1 cellular context compared by ENCODE assay signal in the genomic region with DNA sequence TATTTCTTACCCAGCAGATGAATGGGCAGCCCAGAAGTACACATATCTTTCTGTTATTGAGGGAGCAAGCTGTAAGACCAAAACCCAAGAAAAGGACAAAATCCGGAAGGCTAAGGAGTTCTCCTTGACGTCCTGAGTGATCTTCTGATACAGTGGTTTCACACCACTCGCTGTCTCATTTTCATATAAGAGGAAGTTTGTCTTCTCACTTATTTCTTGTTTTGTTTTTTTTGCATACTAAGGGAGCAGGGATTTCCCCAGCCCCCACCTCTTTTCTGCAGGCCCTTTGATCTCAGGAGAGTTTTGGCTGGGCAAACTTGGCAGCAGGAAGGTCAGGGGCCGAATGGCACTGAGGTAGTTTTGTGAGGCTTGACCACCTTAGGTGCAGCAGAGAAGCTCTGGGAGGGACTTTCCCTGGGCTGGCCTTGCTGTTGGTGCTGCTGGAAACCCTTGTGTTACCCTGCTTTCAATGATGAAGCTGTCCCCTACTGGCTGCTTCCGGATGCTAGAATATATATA.
TF ChIP-seq lines count a peak whose summit lies in the region.

No MANE protein-coding gene starts in this region.

TF ChIP-seq in SK-N-SH, 30 proteins besides CTCF, POLR2A, EP300 and RAD21 (continued from another document):
- TF ChIP-seq, protein P1, sequence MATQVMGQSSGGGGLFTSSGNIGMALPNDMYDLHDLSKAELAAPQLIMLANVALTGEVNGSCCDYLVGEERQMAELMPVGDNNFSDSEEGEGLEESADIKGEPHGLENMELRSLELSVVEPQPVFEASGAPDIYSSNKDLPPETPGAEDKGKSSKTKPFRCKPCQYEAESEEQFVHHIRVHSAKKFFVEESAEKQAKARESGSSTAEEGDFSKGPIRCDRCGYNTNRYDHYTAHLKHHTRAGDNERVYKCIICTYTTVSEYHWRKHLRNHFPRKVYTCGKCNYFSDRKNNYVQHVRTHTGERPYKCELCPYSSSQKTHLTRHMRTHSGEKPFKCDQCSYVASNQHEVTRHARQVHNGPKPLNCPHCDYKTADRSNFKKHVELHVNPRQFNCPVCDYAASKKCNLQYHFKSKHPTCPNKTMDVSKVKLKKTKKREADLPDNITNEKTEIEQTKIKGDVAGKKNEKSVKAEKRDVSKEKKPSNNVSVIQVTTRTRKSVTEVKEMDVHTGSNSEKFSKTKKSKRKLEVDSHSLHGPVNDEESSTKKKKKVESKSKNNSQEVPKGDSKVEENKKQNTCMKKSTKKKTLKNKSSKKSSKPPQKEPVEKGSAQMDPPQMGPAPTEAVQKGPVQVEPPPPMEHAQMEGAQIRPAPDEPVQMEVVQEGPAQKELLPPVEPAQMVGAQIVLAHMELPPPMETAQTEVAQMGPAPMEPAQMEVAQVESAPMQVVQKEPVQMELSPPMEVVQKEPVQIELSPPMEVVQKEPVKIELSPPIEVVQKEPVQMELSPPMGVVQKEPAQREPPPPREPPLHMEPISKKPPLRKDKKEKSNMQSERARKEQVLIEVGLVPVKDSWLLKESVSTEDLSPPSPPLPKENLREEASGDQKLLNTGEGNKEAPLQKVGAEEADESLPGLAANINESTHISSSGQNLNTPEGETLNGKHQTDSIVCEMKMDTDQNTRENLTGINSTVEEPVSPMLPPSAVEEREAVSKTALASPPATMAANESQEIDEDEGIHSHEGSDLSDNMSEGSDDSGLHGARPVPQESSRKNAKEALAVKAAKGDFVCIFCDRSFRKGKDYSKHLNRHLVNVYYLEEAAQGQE (IDR thresholded peaks at IDR 0.05; ENCODE audit: low read depth, low read length), result no peak
- TF ChIP-seq JUND (IDR thresholded peaks at IDR 0.05), result no peak
- no peak for TF ChIP-seq ELF1 (IDR thresholded peaks at IDR 0.05)
- no peak for TF ChIP-seq MXI1 (IDR thresholded peaks at IDR 0.05; ENCODE audit: low read depth, low read length)
- no peak for TF ChIP-seq TEAD4 (IDR thresholded peaks at IDR 0.05; ENCODE audit: borderline replicate concordance, insufficient read depth)
TF ChIP-seq in SK-N-SH: peak in this region for 0.
